ENCODE assay signal across 7 cellular contexts in genomic region chr7:85185355-85186082, GRCh38. TPM values are rescaled to one million over a fixed set of nuclear protein-coding genes. Genes with fewer than 3 reads are reported as not detected.
DNase-seq lines count a peak whose midpoint lies in the region; FAIRE-seq and TF ChIP-seq lines count a peak whose summit lies in the region.

No MANE protein-coding gene starts in this region.

- TF ChIP-seq CTCF in endothelial cell of umbilical vein (IDR thresholded peaks at IDR 0.05; ENCODE audit: extremely low read depth in 1 of 2, insufficient read depth in 1 of 2, low read depth in 1 of 2, low read length in 2 of 2) (no peak), mesothelial cell of epicardium (IDR thresholded peaks at IDR 0.05; ENCODE audit: unreplicated experiment) (no peak), uterus (IDR thresholded peaks at IDR 0.05) (no peak)

- H3K9me1 ChIP-seq in endothelial cell of umbilical vein (replicated peaks; ENCODE audit: control insufficient read depth, extremely low read depth, insufficient read depth, low read length) = no peaks in the 10 kb centered on the region

- CTCF ChIA-PET in endothelial cell of umbilical vein (lab: Charles Lee) = interaction anchor here (0.7 to 2.6 kb wide), 23 partner anchors 10 to 645 kb away, joined by 3 to 83 read pairs (median 5); no protein-coding TSS in a partner anchor

- H3K36me3 Mint-ChIP-seq in mesothelial cell of epicardium = peaks cover 5% of the 10 kb centered on the region
- H3K36me3 Mint-ChIP-seq in activated T-cell treated with anti-CD3 and anti-CD28 coated beads, Interleukin-2, amount 50 U/mL, for 24 hours (ENCODE audit: low read depth) = no peaks in the 10 kb centered on the region

- dilution Hi-C loops in endothelial cell of umbilical vein (cut with MboI; ENCODE audit: extremely low pct_ligation_motif_present, low sequenced_read_pairs) = no loop called here

- TF ChIP-seq POLR2A in endothelial cell of umbilical vein (IDR thresholded peaks at IDR 0.05; ENCODE audit: low read depth, low read length) (no peak), uterus (IDR thresholded peaks at IDR 0.05) (no peak)

- DNase-seq in H7 (peak; percentile 57), NCI-H774 (lab: John Stamatoyannopoulos, UW) (peak; percentile 26), endothelial cell of umbilical vein (ENCODE audit: low read depth, low spot score) (peak; percentile 69), mesothelial cell of epicardium (ENCODE audit: low spot score in 2 of 2, unreplicated experiment in 2 of 2) (peak; percentile 20 to 65), uterus (peak in 1 of 2 donors; percentile 16), AML-193 (lab: John Stamatoyannopoulos, UW) (no peak)
- no peak for DNase-seq in activated T-cell treated with anti-CD3 and anti-CD28 coated beads, Interleukin-2, amount 50 U/mL, for 24 hours

- intact Hi-C loops in endothelial cell of umbilical vein (cut with micrococcal nuclease) = loop anchor here (1.0 to 10.0 kb wide), 9 partner anchors 48 to 1248 kb away; partner anchors contain the start of gene SEMA3A
- intact Hi-C loops in uterus (cut with DNase I; ENCODE audit: low total_unique reads) = no loop called here

- TSS peak; percentile 64 for BruUV-seq in endothelial cell of umbilical vein (replicated peaks; lab: Mats Ljungman, UMichigan)

- H3K9me3 ChIP-seq in endothelial cell of umbilical vein (replicated peaks; ENCODE audit: control insufficient read depth, insufficient read depth, low read length) = no peaks in the 10 kb centered on the region
- H3K9me3 ChIP-seq in uterus = no peaks in the 10 kb centered on the region

- peaks cover 4% of the 10 kb centered on the region for H3K9me3 Mint-ChIP-seq in mesothelial cell of epicardium
- H3K9me3 Mint-ChIP-seq in activated T-cell treated with anti-CD3 and anti-CD28 coated beads, Interleukin-2, amount 50 U/mL, for 24 hours = peaks cover 4% of the 10 kb centered on the region

- POLR2A ChIA-PET in endothelial cell of umbilical vein (lab: Charles Lee) = interaction anchor here (0.8 kb wide), 1 partner anchor 83 kb away, joined by 3 read pairs; no protein-coding TSS in a partner anchor

- H4K20me1 ChIP-seq in endothelial cell of umbilical vein (replicated peaks; ENCODE audit: control insufficient read depth, extremely low read depth, insufficient read depth, low read length) = no peaks in the 10 kb centered on the region

- H3K4me1 Mint-ChIP-seq in mesothelial cell of epicardium = peaks cover 61% of the 10 kb centered on the region
- peaks cover 4% of the 10 kb centered on the region for H3K4me1 Mint-ChIP-seq in activated T-cell treated with anti-CD3 and anti-CD28 coated beads, Interleukin-2, amount 50 U/mL, for 24 hours (ENCODE audit: low read depth)

- H3K36me3 ChIP-seq in H7 (replicated peaks; ENCODE audit: control insufficient read depth, insufficient read depth, low read length) (no peaks in the 10 kb centered on the region), endothelial cell of umbilical vein (ENCODE audit: control insufficient read depth in 2 of 2, extremely low read depth in 1 of 2, insufficient read depth in 2 of 2, low read length in 2 of 2) (no peaks in the 10 kb centered on the region), uterus (no peaks in the 10 kb centered on the region)

- H3K27me3 ChIP-seq in H7 (ENCODE audit: control insufficient read depth, insufficient read depth, low read length) (peaks cover 36% of the 10 kb centered on the region), endothelial cell of umbilical vein (ENCODE audit: control insufficient read depth in 2 of 2, insufficient read depth in 2 of 2, low read length in 2 of 2) (no peaks in the 10 kb centered on the region), uterus (peaks cover 0 to 6% of the 10 kb centered on the region in 2 donors)

- peak overlapping the region; percentile 74 for H3K4me3 ChIP-seq in H7 (ENCODE audit: insufficient read depth, low read depth, low read length)
- H3K4me3 ChIP-seq in endothelial cell of umbilical vein (replicated peaks in 1 of 3; ENCODE audit: insufficient read depth in 1 of 3, low read depth in 1 of 3, low read length in 3 of 3) = peak overlapping the region; percentile 52 to 79 (median 54)
- H3K4me3 ChIP-seq in uterus = peak overlapping the region; percentile 35 to 40

- peak; percentile 15 for FAIRE-seq in endothelial cell of umbilical vein (lab: Jason Lieb, UNC)

- H3K4me1 ChIP-seq in endothelial cell of umbilical vein (ENCODE audit: control insufficient read depth, extremely low read depth, insufficient read depth, low read length) (peaks cover 5% of the 10 kb centered on the region), uterus (peaks cover 0 to 4% of the 10 kb centered on the region in 2 donors)

- H3K79me2 ChIP-seq in endothelial cell of umbilical vein (ENCODE audit: control insufficient read depth, insufficient read depth, low read length) = no peaks in the 10 kb centered on the region

- peak overlapping the region; percentile 79 for H3K4me2 ChIP-seq in endothelial cell of umbilical vein (ENCODE audit: insufficient read depth, low read length)

- H3K9ac ChIP-seq in endothelial cell of umbilical vein (replicated peaks; ENCODE audit: extremely low read depth, insufficient read depth, low read length) = peak overlapping the region; percentile 72

- H3K27ac Mint-ChIP-seq in mesothelial cell of epicardium = peak overlapping the region; percentile 95
- no peak overlapping the region for H3K27ac Mint-ChIP-seq in activated T-cell treated with anti-CD3 and anti-CD28 coated beads, Interleukin-2, amount 50 U/mL, for 24 hours

- no peaks in the 10 kb centered on the region for H3K27me3 Mint-ChIP-seq in mesothelial cell of epicardium (ENCODE audit: low read depth)
- peaks cover 37% of the 10 kb centered on the region for H3K27me3 Mint-ChIP-seq in activated T-cell treated with anti-CD3 and anti-CD28 coated beads, Interleukin-2, amount 50 U/mL, for 24 hours

- H3K4me3 Mint-ChIP-seq in mesothelial cell of epicardium = peak overlapping the region; percentile 81
- H3K4me3 Mint-ChIP-seq in activated T-cell treated with anti-CD3 and anti-CD28 coated beads, Interleukin-2, amount 50 U/mL, for 24 hours = no peak overlapping the region

- H2AFZ ChIP-seq in endothelial cell of umbilical vein (ENCODE audit: low read depth, low read length) = peak overlapping the region; percentile 94

- H3K27ac ChIP-seq in endothelial cell of umbilical vein (ENCODE audit: insufficient read depth, low read depth, low read length) (peak overlapping the region; percentile 40), uterus (peak overlapping the region in 1 of 2 donors; percentile 8)

TF ChIP-seq in endothelial cell of umbilical vein, 7 proteins besides CTCF, POLR2A, EP300 and RAD21:
- TF ChIP-seq GATA2 (IDR thresholded peaks at IDR 0.05; ENCODE audit: insufficient read depth, insufficient read length, low read depth, low read length) (no peak), MYC (IDR thresholded peaks at IDR 0.05; ENCODE audit: low read depth, low read length) (no peak), FOS (IDR thresholded peaks at IDR 0.05; ENCODE audit: borderline replicate concordance, insufficient read depth, low read length) (no peak), JUN (IDR thresholded peaks at IDR 0.05; ENCODE audit: borderline replicate concordance, insufficient read depth, insufficient read length, low read depth) (no peak), EZH2 (IDR thresholded peaks at IDR 0.05; ENCODE audit: borderline replicate concordance, low read depth, low read length, severe bottlenecking) (no peak), POLR2AphosphoS5 (IDR thresholded peaks at IDR 0.05; ENCODE audit: insufficient read depth, low read depth, low read length) (no peak), MAX (IDR thresholded peaks at IDR 0.05; ENCODE audit: insufficient read depth, insufficient read length) (no peak)

RNA-seq across cellular contexts. Expression of gene SEMA3D, which starts 1.3 kb away (rescaled TPM):
- total RNA-seq in H7 (2014; rRNA removed; shearing (Covaris generic)) = 0.90 and 1.6 TPM in 2 replicates
- total RNA-seq in endothelial cell of umbilical vein (10.3 and 14.1 TPM in 2 replicates), mesothelial cell of epicardium (264 to 278 TPM (median 272 TPM) in 3 replicates), uterus (10 to 100 TPM in 2 of 4 donors, 1 to 10 TPM in 2; 7.1 to 68.6 (median 20.4) TPM)
- polyA plus RNA-seq in endothelial cell of umbilical vein = 7.4 and 9.9 TPM in 2 replicates
- 9.0 and 9.8 TPM in 2 replicates for polyA plus RNA-seq in endothelial cell of umbilical vein (2011; cell fraction: cytosol; rRNA removed)
- polyA plus RNA-seq in endothelial cell of umbilical vein (2011; cell fraction: nucleus; rRNA removed) = 13.8 and 15.7 TPM in 2 replicates
- 8.2 and 20.2 TPM in 2 replicates for polyA plus RNA-seq in endothelial cell of umbilical vein (2012)
- polyA minus RNA-seq in endothelial cell of umbilical vein = 48.2 and 49.8 TPM in 2 replicates
- polyA minus RNA-seq in endothelial cell of umbilical vein (2011; cell fraction: cytosol; rRNA and poly(A)+ RNA removed) = not detected
- 33.1 and 52.4 TPM in 2 replicates for polyA minus RNA-seq in endothelial cell of umbilical vein (2011; cell fraction: nucleus; rRNA and poly(A)+ RNA removed)

Comparison
In these comparisons a context has a peak if more than half of its experiments do, and no peak if none do; other contexts are left out.
1. DNase-seq: peak in H7 (single experiment), NCI-H774 (single experiment), endothelial cell of umbilical vein (single experiment) and mesothelial cell of epicardium (2 of 2); none in AML-193 (0 of 2) and activated T-cell treated with anti-CD3 and anti-CD28 coated beads, Interleukin-2, amount 50 U/mL, for 24 hours (single experiment).
2. Peak in every context shown above with its lines, with median percentiles within 50 percentile points of each other: H3K4me3 ChIP-seq.